In genomic region chr11:66823700-66824099, GRCh38 we compare ENCODE assay signal across 7 cellular contexts.
"Had no signal": no experiment of that assay in that cellular context is flagged by ENCODE, and none has a peak within 500 bp of the region (broad histone marks: within the 10 kb centered on the region; RNA-seq: fewer than 3 reads in every experiment).

No MANE protein-coding gene starts in this region.

- FAIRE-seq: HepG2, HTR-8/SVneo had no signal

- H3K9me3 Mint-ChIP-seq: IgD-negative memory B cell had no signal

- H3K4me3 Mint-ChIP-seq: IgD-negative memory B cell had no signal

- ATAC-seq: HepG2 had no signal

- H3K27ac Mint-ChIP-seq: IgD-negative memory B cell had no signal

- DNase-seq: IMR-90, KBM-7, KG1 had no signal

- H3K27me3 Mint-ChIP-seq: IgD-negative memory B cell had no signal

- H3K27ac ChIP-seq: HL-60 had no signal
